In genomic region chr20:58637466-58638198, GRCh38 we compare ENCODE assay signal across 22 cellular contexts.
"Had no signal": no experiment of that assay in that cellular context is flagged by ENCODE, and none has a peak within 500 bp of the region (broad histone marks: within the 10 kb centered on the region; RNA-seq: fewer than 3 reads in every experiment).

No MANE protein-coding gene starts in this region.

- ATAC-seq: activated CD8-positive, alpha-beta memory T cell treated with anti-CD3 and anti-CD28 coated beads, Interleukin-2, amount 10 ng/mL, durations not matched to agents 7 days and 5 days; activated T-helper 17 cell treated with anti-CD3 and anti-CD28 coated beads, Interleukin-2, amount 50 U/mL, for 72 hours; stimulated activated memory B cell treated with anti-CD40 and anti-IgM and Interleukin-4, amounts not matched to agents 10 μg/mL and 1 μg/mL and 100 μg/mL, for 72 hours had no signal

- H3K9me3 ChIP-seq: adrenal gland, prostate gland, right atrium auricular region, SK-N-SH, testis had no signal

- DNase-seq: activated B cell treated with CpG ODN at 0.5 μM for 24 hours; activated CD4-positive, alpha-beta memory T cell treated with anti-CD3 and anti-CD28 coated beads for 36 hours; activated CD4-positive, alpha-beta T cell treated with anti-CD3 and anti-CD28 coated beads for 4 hours; activated CD8-positive, alpha-beta memory T cell treated with anti-CD3 and anti-CD28 coated beads, Interleukin-2, amount 10 ng/mL, durations not matched to agents 7 days and 5 days; activated naive CD4-positive, alpha-beta T cell treated with anti-CD3 and anti-CD28 coated beads for 36 hours; activated T-cell treated with anti-CD3 and anti-CD28 coated beads, Interleukin-2, amount 50 U/mL, for 1 hour; foreskin fibroblast; hippocampal formation; nephron progenitor cell; SK-N-SH; small intestine; stimulated activated CD4-positive, alpha-beta T cell treated with anti-CD3 and anti-CD28 coated beads, Interleukin-4, amount 100 ng/mL, for 24 hours; testis had no signal

- H3K27me3 ChIP-seq: adrenal gland, right atrium auricular region, testis had no signal

- H3K4me2 ChIP-seq: SK-N-SH had no signal

- H3K4me3 ChIP-seq: adrenal gland, lung, prostate gland, right atrium auricular region, testis had no signal

- H3K27ac ChIP-seq: adrenal gland, epithelial cell of prostate, prostate gland, right atrium auricular region, testis had no signal

- H3K4me1 ChIP-seq: adrenal gland, prostate gland, right atrium auricular region, testis had no signal

- FAIRE-seq: astrocyte, islet of Langerhans, small intestine had no signal

- H3K9ac ChIP-seq: SK-N-SH had no signal

- H3K36me3 ChIP-seq: adrenal gland, prostate gland, right atrium auricular region had no signal
